In the genomic region with DNA sequence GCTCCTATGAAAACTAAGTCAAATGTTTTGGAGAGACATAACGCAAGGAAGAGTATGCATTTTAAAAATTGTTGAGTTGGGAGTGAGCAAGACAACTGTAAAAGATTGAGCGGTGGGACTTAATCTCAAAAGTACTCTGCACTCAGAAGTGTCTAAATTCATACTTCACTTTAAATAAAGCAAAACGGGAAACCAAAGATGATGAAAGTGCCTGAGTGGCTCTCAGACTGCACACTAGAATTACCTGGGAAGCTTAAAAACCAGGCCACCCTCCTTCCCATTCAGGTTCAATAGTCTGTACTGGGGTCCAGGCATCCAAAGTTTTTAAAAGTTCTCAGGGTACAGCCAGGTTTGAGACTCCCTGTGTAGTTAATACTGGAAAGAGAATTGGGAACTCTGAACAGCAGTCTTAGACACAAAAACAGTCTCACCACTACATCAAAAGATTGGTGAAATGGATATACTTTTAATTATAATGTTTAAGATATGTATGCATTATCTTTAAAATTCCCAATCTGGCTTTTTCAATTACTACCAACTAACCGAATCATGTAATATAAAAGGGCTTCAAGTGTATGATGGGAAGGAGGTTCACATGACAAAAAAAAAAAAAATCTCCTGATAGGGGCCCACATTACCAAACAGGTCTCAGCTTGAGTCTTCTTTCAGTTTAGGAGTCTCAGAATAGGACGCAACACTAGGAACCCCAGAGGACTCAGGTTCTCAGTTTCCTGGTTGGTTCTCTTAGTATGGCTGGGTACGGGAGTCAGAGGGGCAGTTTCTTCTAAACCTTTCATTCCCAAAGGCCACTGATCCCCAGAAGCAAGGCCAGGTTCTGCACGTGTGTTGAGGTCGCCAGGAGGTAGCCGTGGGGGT, we compare ENCODE assay signal across 8 cellular contexts. TPM values are rescaled to one million over a fixed set of nuclear protein-coding genes. Genes with fewer than 3 reads are reported as not detected.
A peak's percentile ranks its signal among the peaks of the same experiment; 100 is the strongest.
DNase-seq lines count a peak whose midpoint lies in the region; ATAC-seq and TF ChIP-seq lines count a peak whose summit lies in the region.

No MANE protein-coding gene starts in this region.

- TF ChIP-seq CTCF in MM.1S (IDR thresholded peaks at IDR 0.05; ENCODE audit: low read length), result no peak
- no peak for TF ChIP-seq CTCF in MCF 10A (IDR thresholded peaks at IDR 0.05; ENCODE audit: unreplicated experiment)
- no peak for TF ChIP-seq CTCF in left lung (IDR thresholded peaks at IDR 0.05)
- TF ChIP-seq CTCF in testis (IDR thresholded peaks at IDR 0.05), result no peak

- H3K4me2 ChIP-seq in MM.1S (ENCODE audit: low read depth, low read length), result peak overlapping the region; percentile 54

- ATAC-seq in left lung (peak; percentile 15), HG02970 (IDR thresholded peaks at IDR 0.05; ENCODE audit: low FRiP score, unreplicated experiment) (no peak)

- BruUV-seq in MCF 10A (replicated peaks; lab: Mats Ljungman, UMichigan), result TSS peak; percentile 35

- H3K79me2 ChIP-seq in MM.1S (ENCODE audit: low read length), result peaks cover 19% of the 10 kb centered on the region

- TF ChIP-seq POLR2A in testis (IDR thresholded peaks at IDR 0.05), result no peak

- no peaks in the 10 kb centered on the region; the same call in 1 of the 2 replicates for H3K4me1 ChIP-seq in MM.1S (ENCODE audit: low read length)
- H3K4me1 ChIP-seq in left lung, result peaks cover 4 to 27% of the 10 kb centered on the region in 2 donors
- H3K4me1 ChIP-seq in testis, result peaks cover 21% of the 10 kb centered on the region

- H3K27ac Mint-ChIP-seq in MCF 10A (ENCODE audit: low read depth, unreplicated experiment), result peak overlapping the region; percentile 75

- no peaks in the 10 kb centered on the region for H3K9me2 ChIP-seq in MM.1S (replicated peaks; ENCODE audit: insufficient read depth, low read length)

- H4K20me1 ChIP-seq in MM.1S (ENCODE audit: insufficient read depth, low read length), result no peaks in the 10 kb centered on the region

- DNase-seq in MM.1S (peak; percentile 22), MCF 10A (ENCODE audit: unreplicated experiment) (peak; percentile 28), left lung (no peak), testis (peak; percentile 37)
- no peak for DNase-seq in central memory CD4-positive, alpha-beta T cell
- DNase-seq in stimulated activated CD4-positive, alpha-beta T cell treated with anti-CD3 and anti-CD28 coated beads, Interleukin-2, amount 100 ng/mL, for 48 hours, result no peak

- peak overlapping the region; percentile 97 for H3K4me3 Mint-ChIP-seq in MCF 10A (ENCODE audit: unreplicated experiment)

- no peaks in the 10 kb centered on the region for H3K36me3 ChIP-seq in MM.1S (replicated peaks; ENCODE audit: insufficient read depth, low read length)
- H3K36me3 ChIP-seq in left lung, result peaks cover 0 to 9% of the 10 kb centered on the region in 2 donors
- H3K36me3 ChIP-seq in testis (ENCODE audit: low read depth, missing control alignments), result no peaks in the 10 kb centered on the region

- CTCF ChIA-PET in MCF 10A (lab: Yijun Ruan, JAX), result interaction anchor here (0.6 to 2.1 kb wide), 4 partner anchors 15 to 161 kb away, joined by 3 to 14 read pairs (median 7); partner anchors contain the start of gene PPP1R3E

- H3K27ac ChIP-seq in MM.1S (ENCODE audit: low read length) (peak overlapping the region; percentile 48; the same call in 1 of the 2 replicates), left lung (peak overlapping the region; percentile 88 to 92), testis (peak overlapping the region; percentile 99)

- H3F3A ChIP-seq in MM.1S (ENCODE audit: insufficient read depth, low read length), result peaks cover 6% of the 10 kb centered on the region

- WGBS in testis, 2 donors, result 20 to 21% methylated on average over 9 of the region's 9 CpGs

- POLR2A ChIA-PET in MCF 10A (lab: Yijun Ruan, JAX), result interaction anchor here (0.7 to 4.5 kb wide), 10 partner anchors 10 to 282 kb away, joined by 3 to 60 read pairs (median 10); partner anchors contain the start of genes BCL2L2, PABPN1, PPP1R3E and THTPA

- H2AFZ ChIP-seq in MM.1S (ENCODE audit: low read length), result peak overlapping the region; percentile 58

- H3K27me3 ChIP-seq in MM.1S (replicated peaks; ENCODE audit: insufficient read depth, low read length), result no peaks in the 10 kb centered on the region
- no peaks in the 10 kb centered on the region for H3K27me3 ChIP-seq in left lung
- no peaks in the 10 kb centered on the region for H3K27me3 ChIP-seq in testis

- H3K4me1 Mint-ChIP-seq in MCF 10A (ENCODE audit: insufficient read depth, unreplicated experiment), result peaks cover 8% of the 10 kb centered on the region

- peak overlapping the region; percentile 72; the same call in 1 of the 2 replicates for H3K9ac ChIP-seq in MM.1S (ENCODE audit: low read length)

- H3K4me3 ChIP-seq in GM08714 (ENCODE audit: low read length), result peak overlapping the region; percentile 84
- peak overlapping the region; percentile 86 for H3K4me3 ChIP-seq in MM.1S (ENCODE audit: low read length)
- peak overlapping the region; percentile 83 to 84 for H3K4me3 ChIP-seq in left lung
- H3K4me3 ChIP-seq in testis, result peak overlapping the region; percentile 94 to 98

- H3K36me3 Mint-ChIP-seq in MCF 10A (ENCODE audit: insufficient read depth, unreplicated experiment), result no peaks in the 10 kb centered on the region

- H3K27me3 Mint-ChIP-seq in MCF 10A (ENCODE audit: insufficient read depth, unreplicated experiment), result no peaks in the 10 kb centered on the region

- H3K9me3 Mint-ChIP-seq in MCF 10A (ENCODE audit: unreplicated experiment), result no peaks in the 10 kb centered on the region

- intact Hi-C loops in MCF 10A (cut with micrococcal nuclease), result loop anchor here (5.0 kb wide), 1 partner anchor 98 kb away; no protein-coding TSS in a partner anchor
- intact Hi-C loops in left lung (cut with DNase I), result no loop called here
- intact Hi-C loops in testis (cut with DNase I; ENCODE audit: low total_unique reads), result no loop called here

- H3K9me3 ChIP-seq in MM.1S (replicated peaks; ENCODE audit: insufficient read depth, low read length), result no peaks in the 10 kb centered on the region
- H3K9me3 ChIP-seq in left lung, result no peaks in the 10 kb centered on the region
- no peaks in the 10 kb centered on the region for H3K9me3 ChIP-seq in testis

RNA-seq across cellular contexts. Expression of gene HOMEZ, which starts 1.0 kb away (rescaled TPM):
- total RNA-seq in MCF 10A (2022) (6.6 and 9.3 TPM in 2 replicates), left lung (10 to 100 TPM; 11.9 to 13.2 TPM), testis (10 to 100 TPM; 31.7 to 37.7 TPM)
- 71.6 TPM for polyA plus RNA-seq in testis (ENCODE audit: insufficient read depth, low read depth, low replicate concordance)

RNA-seq across cellular contexts. Expression of gene PPP1R3E, which starts 17.8 kb away (rescaled TPM):
- total RNA-seq in MCF 10A (2022) (7.2 and 7.8 TPM in 2 replicates), left lung (10 to 100 TPM; 11.3 to 18.6 TPM), testis (10 to 100 TPM; 30.4 to 43.5 TPM)
- polyA plus RNA-seq in testis (ENCODE audit: insufficient read depth, low read depth, low replicate concordance), result 39.2 TPM

RNA-seq across cellular contexts. Expression of gene BCL2L2, which starts 21.7 kb away (rescaled TPM):
- total RNA-seq in MCF 10A (2022) (41.2 and 42.5 TPM in 2 replicates), left lung (10 to 100 TPM; 37.1 to 49.9 TPM), testis (10 to 100 TPM; 78.0 to 85.1 TPM)
- polyA plus RNA-seq in testis (ENCODE audit: insufficient read depth, low read depth, low replicate concordance), result 46.8 TPM

RNA-seq across cellular contexts. Expression of gene PABPN1, which starts 36.4 kb away (rescaled TPM):
- total RNA-seq in MCF 10A (2022), result 153 and 167 TPM in 2 replicates
- 100 to 1,000 TPM; 119 to 138 TPM for total RNA-seq in left lung
- 100 to 1,000 TPM; 194 TPM for total RNA-seq in testis
- polyA plus RNA-seq in testis (ENCODE audit: insufficient read depth, low read depth, low replicate concordance), result 222 TPM

RNA-seq across cellular contexts. Expression of gene RNF212B, which starts 47.2 kb away (rescaled TPM):
- not detected in 2 replicates for total RNA-seq in MCF 10A (2022)
- not detected for total RNA-seq in left lung
- 10 to 100 TPM in 1 of 2 donors, 1 to 10 TPM in 1; 5.4 to 23.2 TPM for total RNA-seq in testis
- 18.3 TPM for polyA plus RNA-seq in testis (ENCODE audit: insufficient read depth, low read depth, low replicate concordance)

Comparison
In these comparisons a context has a peak if more than half of its experiments do, and no peak if none do; other contexts are left out.
1. DNase-seq: peak in MM.1S (single experiment), MCF 10A (single experiment) and testis (single experiment); none in left lung (0 of 2), central memory CD4-positive, alpha-beta T cell (single experiment) and stimulated activated CD4-positive, alpha-beta T cell treated with anti-CD3 and anti-CD28 coated beads, Interleukin-2, amount 100 ng/mL, for 48 hours (0 of 2).
2. H3K27ac ChIP-seq: peak in every context shown above with its lines; median percentile 99 in testis; 90 in left lung; 48 in MM.1S.
3. Peak in every context shown above with its lines, with median percentiles within 50 percentile points of each other: H3K4me3 ChIP-seq.